11 cellular contexts compared by ENCODE assay signal in genomic region chr1:242890211-242890741, GRCh38.
DNase-seq lines count a peak whose midpoint lies in the region; ATAC-seq and FAIRE-seq lines count a peak whose summit lies in the region.
"Had no signal": no experiment of that assay in that cellular context is flagged by ENCODE, and none has a peak within 500 bp of the region (broad histone marks: within the 10 kb centered on the region; RNA-seq: fewer than 3 reads in every experiment).

No MANE protein-coding gene starts in this region.

- peak; percentile 93 for FAIRE-seq in urothelium cell line (lab: Jason Lieb, UNC)
- FAIRE-seq: bronchial epithelial cell had no signal

- peak; percentile 9 for DNase-seq in stimulated activated CD4-positive, alpha-beta T cell treated with anti-CD3 and anti-CD28 coated beads, Interleukin-15, amount 100 ng/mL, for 24 hours
- no peak for DNase-seq in stimulated activated CD4-positive, alpha-beta T cell treated with anti-CD3 and anti-CD28 coated beads, Interleukin-1b, Interleukin-23, amount 100 ng/mL, for 48 hours
- peak; percentile 63 for DNase-seq in astrocyte of the hippocampus (ENCODE audit: low read depth, low spot score)
- peak; percentile 98 for DNase-seq in islet precursor cell
- DNase-seq in urothelium cell line (ENCODE audit: low spot score), result peak; percentile 52
- DNase-seq in 8988T, result no peak
- DNase-seq in SHP77 (lab: John Stamatoyannopoulos, UW), result no peak
- DNase-seq: NCI-H524 treated with DMSO at 0.1 percent for 48 hours, SW 1271 had no signal

- ATAC-seq in HG03175 (IDR thresholded peaks at IDR 0.05; ENCODE audit: unreplicated experiment), result no peak

Comparison
In these comparisons a context has a peak if more than half of its experiments do, and no peak if none do; other contexts are left out.
1. DNase-seq: peak in stimulated activated CD4-positive, alpha-beta T cell treated with anti-CD3 and anti-CD28 coated beads, Interleukin-15, amount 100 ng/mL, for 24 hours (single experiment), astrocyte of the hippocampus (single experiment), islet precursor cell (single experiment) and urothelium cell line (single experiment); none in stimulated activated CD4-positive, alpha-beta T cell treated with anti-CD3 and anti-CD28 coated beads, Interleukin-1b, Interleukin-23, amount 100 ng/mL, for 48 hours (single experiment), 8988T (single experiment) and SHP77 (0 of 2).